Comparison of ENCODE assay signal across 15 cellular contexts in the genomic region with DNA sequence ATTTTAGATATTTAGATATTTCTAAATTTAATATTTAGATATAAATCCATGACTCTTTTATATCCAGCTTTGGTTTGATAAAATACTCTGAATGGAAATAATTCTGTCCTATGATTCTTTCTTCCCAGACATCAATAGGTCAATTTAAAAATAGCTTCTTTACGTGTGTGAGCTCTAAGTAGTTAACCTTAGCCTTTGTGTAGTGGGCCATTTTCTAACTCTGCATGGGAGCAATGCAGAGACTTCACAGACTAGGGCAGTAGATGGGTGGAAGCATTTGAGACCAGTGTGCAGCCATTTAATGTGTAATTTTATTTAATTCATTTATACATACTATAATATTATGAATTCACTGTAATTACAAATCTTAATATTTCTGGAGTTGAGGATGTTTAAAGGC. TPM values are rescaled to one million over a fixed set of nuclear protein-coding genes. Genes with fewer than 3 reads are reported as not detected.
A peak's percentile ranks its signal among the peaks of the same experiment; 100 is the strongest.
DNase-seq lines count a peak whose midpoint lies in the region; ATAC-seq and TF ChIP-seq lines count a peak whose summit lies in the region.
"Had no signal": no experiment of that assay in that cellular context is flagged by ENCODE, and none has a peak within 500 bp of the region (broad histone marks: within the 10 kb centered on the region; RNA-seq: fewer than 3 reads in every experiment).

No MANE protein-coding gene starts in this region.

- intact Hi-C loops in activated naive CD4-positive, alpha-beta T cell treated with anti-CD3 and anti-CD28 coated beads for 36 hours (cut with micrococcal nuclease) = loop anchor here (2.0 kb wide), 2 partner anchors 19 to 65 kb away; a partner anchor contains a TSS
- intact Hi-C loops in naive thymus-derived CD4-positive, alpha-beta T cell (cut with micrococcal nuclease) = loop anchor here in 1 of 2 donors (2.0 to 5.0 kb wide), 3 partner anchors 19 to 137 kb away; a partner anchor contains a TSS

- no peak for ATAC-seq in naive thymus-derived CD4-positive, alpha-beta T cell
- ATAC-seq in HG02852 (IDR thresholded peaks at IDR 0.05; ENCODE audit: unreplicated experiment) = no peak

- TF ChIP-seq CTCF in foreskin fibroblast (IDR thresholded peaks at IDR 0.05; ENCODE audit: low read depth, low read length) = no peak

- H3K27ac ChIP-seq in naive thymus-derived CD4-positive, alpha-beta T cell (ENCODE audit: low read depth, low read length) = peak overlapping the region; percentile 66
- H3K27ac ChIP-seq: HL-60 had no signal

- H3K4me3 Mint-ChIP-seq in activated naive CD4-positive, alpha-beta T cell treated with anti-CD3 and anti-CD28 coated beads, Interleukin-2, amount 50 U/mL, for 24 hours = peak overlapping the region; percentile 28
- H3K4me3 Mint-ChIP-seq in activated naive CD4-positive, alpha-beta T cell treated with anti-CD3 and anti-CD28 coated beads for 36 hours = no peak overlapping the region
- H3K4me3 Mint-ChIP-seq in naive thymus-derived CD4-positive, alpha-beta T cell = peak overlapping the region in 6 of 10 donors; percentile 37 to 94 (median 86)
- H3K4me3 Mint-ChIP-seq: B cell had no signal

- H3K36me3 Mint-ChIP-seq in activated naive CD4-positive, alpha-beta T cell treated with anti-CD3 and anti-CD28 coated beads, Interleukin-2, amount 50 U/mL, for 24 hours = no peaks in the 10 kb centered on the region
- no peaks in the 10 kb centered on the region for H3K36me3 Mint-ChIP-seq in activated naive CD4-positive, alpha-beta T cell treated with anti-CD3 and anti-CD28 coated beads for 36 hours (ENCODE audit: low read depth)
- no peaks in the 10 kb centered on the region for H3K36me3 Mint-ChIP-seq in naive thymus-derived CD4-positive, alpha-beta T cell
- H3K36me3 Mint-ChIP-seq: CD4-positive, alpha-beta memory T cell had no signal

- peaks cover 26% of the 10 kb centered on the region for H3K4me1 Mint-ChIP-seq in activated naive CD4-positive, alpha-beta T cell treated with anti-CD3 and anti-CD28 coated beads, Interleukin-2, amount 50 U/mL, for 24 hours
- H3K4me1 Mint-ChIP-seq in activated naive CD4-positive, alpha-beta T cell treated with anti-CD3 and anti-CD28 coated beads for 36 hours (ENCODE audit: low read depth) = peaks cover 16% of the 10 kb centered on the region
- H3K4me1 Mint-ChIP-seq in naive thymus-derived CD4-positive, alpha-beta T cell = peaks cover 5 to 41% (median 29%) of the 10 kb centered on the region in 7 donors
- H3K4me1 Mint-ChIP-seq: B cell had no signal

- H3K36me3 ChIP-seq in naive thymus-derived CD4-positive, alpha-beta T cell (ENCODE audit: control insufficient read depth in 2 of 3, insufficient read depth in 3 of 3, low read length in 3 of 3) = no peaks in the 10 kb centered on the region
- H3K36me3 ChIP-seq: HAP-1 had no signal

- no peaks in the 10 kb centered on the region for H3K9me3 Mint-ChIP-seq in activated naive CD4-positive, alpha-beta T cell treated with anti-CD3 and anti-CD28 coated beads, Interleukin-2, amount 50 U/mL, for 24 hours
- no peaks in the 10 kb centered on the region for H3K9me3 Mint-ChIP-seq in activated naive CD4-positive, alpha-beta T cell treated with anti-CD3 and anti-CD28 coated beads for 36 hours
- H3K9me3 Mint-ChIP-seq in naive thymus-derived CD4-positive, alpha-beta T cell = no peaks in the 10 kb centered on the region
- H3K9me3 Mint-ChIP-seq: CD4-positive, alpha-beta memory T cell had no signal

- no peak for DNase-seq in activated naive CD4-positive, alpha-beta T cell treated with anti-CD3 and anti-CD28 coated beads for 36 hours
- DNase-seq in NCI-H2227 treated with DMSO at 0.1 percent for 48 hours (lab: John Stamatoyannopoulos, UW) = peak; percentile 70
- no peak for DNase-seq in naive thymus-derived CD4-positive, alpha-beta T cell
- DNase-seq in RKO (ENCODE audit: low spot score) = no peak
- DNase-seq in foreskin fibroblast = no peak
- DNase-seq: C1 segment of cervical spinal cord, Caco-2, DMS79, GDM1 had no signal

- H3K27me3 ChIP-seq in naive thymus-derived CD4-positive, alpha-beta T cell (ENCODE audit: control insufficient read depth in 2 of 2, insufficient read depth in 2 of 2, low read length in 2 of 2) = no peaks in the 10 kb centered on the region

- H3K27ac Mint-ChIP-seq in activated naive CD4-positive, alpha-beta T cell treated with anti-CD3 and anti-CD28 coated beads, Interleukin-2, amount 50 U/mL, for 24 hours = no peak overlapping the region
- no peak overlapping the region for H3K27ac Mint-ChIP-seq in activated naive CD4-positive, alpha-beta T cell treated with anti-CD3 and anti-CD28 coated beads for 36 hours
- H3K27ac Mint-ChIP-seq in naive thymus-derived CD4-positive, alpha-beta T cell = peak overlapping the region in 7 of 9 donors; percentile 82 to 97 (median 92)
- H3K27ac Mint-ChIP-seq: B cell had no signal

- no peaks in the 10 kb centered on the region for H3K9me3 ChIP-seq in naive thymus-derived CD4-positive, alpha-beta T cell (ENCODE audit: control insufficient read depth in 2 of 3, low read length in 3 of 3)
- H3K9me3 ChIP-seq: Caco-2, HAP-1 had no signal

- no peak overlapping the region for H3K4me3 ChIP-seq in naive thymus-derived CD4-positive, alpha-beta T cell (ENCODE audit: low read length)
- H3K4me3 ChIP-seq in foreskin fibroblast (ENCODE audit: low read depth in 1 of 2, low read length in 2 of 2) = no peak overlapping the region
- H3K4me3 ChIP-seq: HAP-1 had no signal

- H3K4me1 ChIP-seq in naive thymus-derived CD4-positive, alpha-beta T cell (ENCODE audit: control insufficient read depth in 2 of 2, insufficient read depth in 2 of 2, low read length in 2 of 2) = peaks cover 0 to 9% of the 10 kb centered on the region in 2 donors
- H3K4me1 ChIP-seq: HAP-1 had no signal

- POLR2A ChIA-PET in naive thymus-derived CD4-positive, alpha-beta T cell (lab: Charles Lee) = interaction anchor here (0.9 to 2.4 kb wide), 3 partner anchors 24 to 139 kb away, joined by 4 to 14 read pairs (median 9); a partner anchor contains a TSS

- CTCF ChIA-PET in activated naive CD4-positive, alpha-beta T cell treated with anti-CD3 and anti-CD28 coated beads for 36 hours (lab: Charles Lee) = no interaction called here
- CTCF ChIA-PET in naive thymus-derived CD4-positive, alpha-beta T cell (lab: Charles Lee) = interaction anchor here (0.5 to 0.7 kb wide), 2 partner anchors 56 to 64 kb away, joined by 3 read pairs; no protein-coding TSS in a partner anchor

- H3K27me3 Mint-ChIP-seq in activated naive CD4-positive, alpha-beta T cell treated with anti-CD3 and anti-CD28 coated beads, Interleukin-2, amount 50 U/mL, for 24 hours = no peaks in the 10 kb centered on the region
- no peaks in the 10 kb centered on the region for H3K27me3 Mint-ChIP-seq in activated naive CD4-positive, alpha-beta T cell treated with anti-CD3 and anti-CD28 coated beads for 36 hours (ENCODE audit: low read depth)
- H3K27me3 Mint-ChIP-seq in naive thymus-derived CD4-positive, alpha-beta T cell = no peaks in the 10 kb centered on the region
- H3K27me3 Mint-ChIP-seq: B cell had no signal

RNA-seq across cellular contexts. Expression of a gene that starts 23.8 kb away (rescaled TPM):
- 1 to 10 TPM in 1 of 2 experiments, under 1 TPM in 1; 0.62 to 1.2 TPM for total RNA-seq in activated naive CD4-positive, alpha-beta T cell treated with anti-CD3 and anti-CD28 coated beads for 36 hours
- 1 to 10 TPM; 2.2 to 5.6 (median 4.0) TPM for total RNA-seq in naive thymus-derived CD4-positive, alpha-beta T cell
- 1 to 10 TPM; 4.5 to 5.6 TPM for polyA plus RNA-seq in naive thymus-derived CD4-positive, alpha-beta T cell

Comparison
In these comparisons a context has a peak if more than half of its experiments do, and no peak if none do; other contexts are left out.
1. H3K27ac Mint-ChIP-seq: peak in naive thymus-derived CD4-positive, alpha-beta T cell (7 of 9); none in activated naive CD4-positive, alpha-beta T cell treated with anti-CD3 and anti-CD28 coated beads, Interleukin-2, amount 50 U/mL, for 24 hours (single experiment) and activated naive CD4-positive, alpha-beta T cell treated with anti-CD3 and anti-CD28 coated beads for 36 hours (single experiment).